ENCODE assay signal across 1 cellular context in genomic region chr16:75534560-75535205, GRCh38.
TF ChIP-seq lines count a peak whose summit lies in the region.

No MANE protein-coding gene starts in this region.

TF ChIP-seq in K562, 482 proteins besides CTCF, POLR2A, EP300 and RAD21:
- TF ChIP-seq GATAD2A (IDR thresholded peaks at IDR 0.05) = no peak
- no peak for TF ChIP-seq CREB1 (IDR thresholded peaks at IDR 0.05)
- TF ChIP-seq CREB1 (CRISPR knock-in tag; IDR thresholded peaks at IDR 0.05) = no peak
- TF ChIP-seq, protein P1, sequence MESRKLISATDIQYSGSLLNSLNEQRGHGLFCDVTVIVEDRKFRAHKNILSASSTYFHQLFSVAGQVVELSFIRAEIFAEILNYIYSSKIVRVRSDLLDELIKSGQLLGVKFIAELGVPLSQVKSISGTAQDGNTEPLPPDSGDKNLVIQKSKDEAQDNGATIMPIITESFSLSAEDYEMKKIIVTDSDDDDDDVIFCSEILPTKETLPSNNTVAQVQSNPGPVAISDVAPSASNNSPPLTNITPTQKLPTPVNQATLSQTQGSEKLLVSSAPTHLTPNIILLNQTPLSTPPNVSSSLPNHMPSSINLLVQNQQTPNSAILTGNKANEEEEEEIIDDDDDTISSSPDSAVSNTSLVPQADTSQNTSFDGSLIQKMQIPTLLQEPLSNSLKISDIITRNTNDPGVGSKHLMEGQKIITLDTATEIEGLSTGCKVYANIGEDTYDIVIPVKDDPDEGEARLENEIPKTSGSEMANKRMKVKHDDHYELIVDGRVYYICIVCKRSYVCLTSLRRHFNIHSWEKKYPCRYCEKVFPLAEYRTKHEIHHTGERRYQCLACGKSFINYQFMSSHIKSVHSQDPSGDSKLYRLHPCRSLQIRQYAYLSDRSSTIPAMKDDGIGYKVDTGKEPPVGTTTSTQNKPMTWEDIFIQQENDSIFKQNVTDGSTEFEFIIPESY (CRISPR knock-in tag; IDR thresholded peaks at IDR 0.05) = peak; percentile 24; the same call in 1 of the 2 replicates
- TF ChIP-seq, protein P2, sequence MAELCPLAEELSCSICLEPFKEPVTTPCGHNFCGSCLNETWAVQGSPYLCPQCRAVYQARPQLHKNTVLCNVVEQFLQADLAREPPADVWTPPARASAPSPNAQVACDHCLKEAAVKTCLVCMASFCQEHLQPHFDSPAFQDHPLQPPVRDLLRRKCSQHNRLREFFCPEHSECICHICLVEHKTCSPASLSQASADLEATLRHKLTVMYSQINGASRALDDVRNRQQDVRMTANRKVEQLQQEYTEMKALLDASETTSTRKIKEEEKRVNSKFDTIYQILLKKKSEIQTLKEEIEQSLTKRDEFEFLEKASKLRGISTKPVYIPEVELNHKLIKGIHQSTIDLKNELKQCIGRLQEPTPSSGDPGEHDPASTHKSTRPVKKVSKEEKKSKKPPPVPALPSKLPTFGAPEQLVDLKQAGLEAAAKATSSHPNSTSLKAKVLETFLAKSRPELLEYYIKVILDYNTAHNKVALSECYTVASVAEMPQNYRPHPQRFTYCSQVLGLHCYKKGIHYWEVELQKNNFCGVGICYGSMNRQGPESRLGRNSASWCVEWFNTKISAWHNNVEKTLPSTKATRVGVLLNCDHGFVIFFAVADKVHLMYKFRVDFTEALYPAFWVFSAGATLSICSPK (IDR thresholded peaks at IDR 0.05; ENCODE audit: borderline replicate concordance) = no peak
- TF ChIP-seq ATF1 (CRISPR knock-in tag; IDR thresholded peaks at IDR 0.05) = no peak
- no peak for TF ChIP-seq ATF1 (tag; IDR thresholded peaks at IDR 0.05)
